Comparison of ENCODE assay signal across 25 cellular contexts in genomic region chr12:7117670-7118069, GRCh38. TPM values are rescaled to one million over a fixed set of nuclear protein-coding genes. Genes with fewer than 3 reads are reported as not detected.
"Had no signal": no experiment of that assay in that cellular context is flagged by ENCODE, and none has a peak within 500 bp of the region (broad histone marks: within the 10 kb centered on the region; RNA-seq: fewer than 3 reads in every experiment).

No MANE protein-coding gene starts in this region.

- ATAC-seq: esophagus mucosa; gastrocnemius medialis; naive thymus-derived CD4-positive, alpha-beta T cell had no signal

- DNase-seq: dorsolateral prefrontal cortex; effector CD4-positive, alpha-beta T cell; foreskin fibroblast; gastrocnemius medialis; head of caudate nucleus; mesenchymal stem cell; midbrain; naive thymus-derived CD4-positive, alpha-beta T cell; nephron progenitor cell; nucleus accumbens; stimulated activated CD4-positive, alpha-beta T cell treated with anti-CD3 and anti-CD28 coated beads, Interleukin-15, amount 100 ng/mL, for 24 hours; stimulated activated CD4-positive, alpha-beta T cell treated with anti-CD3 and anti-CD28 coated beads, Interleukin-2, amount 100 ng/mL, for 48 hours; stimulated activated CD8-positive, alpha-beta memory T cell treated with anti-CD3 and anti-CD28 coated beads, Interleukin-4, amount 100 ng/mL, for 48 hours; stimulated activated naive CD4-positive, alpha-beta T cell treated with Interleukin-2 at 50 U/mL for 16 hours; stomach; testis had no signal

- H3K4me1 ChIP-seq: prostate gland had no signal

- H3K27me3 ChIP-seq: dorsolateral prefrontal cortex, gastrocnemius medialis, right atrium auricular region, stomach, testis, tibial artery had no signal

- H3K4me3 ChIP-seq: coronary artery, dorsolateral prefrontal cortex, gastrocnemius medialis, prostate gland, right atrium auricular region, skin epidermis, stomach, testis, tibial artery had no signal

- H3K36me3 ChIP-seq: gastrocnemius medialis, prostate gland, right atrium auricular region had no signal

- H3K27ac ChIP-seq: coronary artery, dorsolateral prefrontal cortex, epithelial cell of prostate, gastrocnemius medialis, prostate gland, right atrium auricular region, skin epidermis, stomach, testis, tibial artery had no signal

- H3K9me3 ChIP-seq: gastrocnemius medialis, prostate gland, right atrium auricular region, stomach, testis, tibial artery had no signal

RNA-seq across cellular contexts. Expression of gene RBP5, which starts 11.0 kb away (rescaled TPM):
- total RNA-seq: gastrocnemius medialis, lung microvascular endothelial cell, osteocyte, right atrium auricular region, stomach had no signal
